Comparison of ENCODE assay signal across 28 cellular contexts in genomic region chr4:15742637-15743036, GRCh38.
"Had no signal": no experiment of that assay in that cellular context is flagged by ENCODE, and none has a peak within 500 bp of the region (broad histone marks: within the 10 kb centered on the region; RNA-seq: fewer than 3 reads in every experiment).

No MANE protein-coding gene starts in this region.

- ATAC-seq: activated CD4-positive, alpha-beta T cell treated with anti-CD3 and anti-CD28 coated beads for 36 hours; activated naive CD8-positive, alpha-beta T cell treated with anti-CD3 and anti-CD28 coated beads, Interleukin-2, amount 50 U/mL, for 24 hours; activated T-cell treated with anti-CD3 and anti-CD28 coated beads, Interleukin-2, amount 50 U/mL, for 72 hours; body of pancreas; esophagus mucosa; heart left ventricle; T-cell had no signal

- H3K27me3 Mint-ChIP-seq: activated CD4-positive, alpha-beta memory T cell treated with anti-CD3 and anti-CD28 coated beads, Interleukin-2, amount 10 ng/mL, durations not matched to agents 7 days and 5 days; activated CD4-positive, alpha-beta T cell treated with anti-CD3 and anti-CD28 coated beads for 36 hours; activated CD4-positive, alpha-beta T cell treated with anti-CD3 and anti-CD28 coated beads, Interleukin-2, amount 10 ng/mL, durations not matched to agents 24 days and 14 days; activated naive CD4-positive, alpha-beta T cell treated with anti-CD3 and anti-CD28 coated beads, Interleukin-2, amount 10 ng/mL, durations not matched to agents 7 days and 5 days; activated naive CD8-positive, alpha-beta T cell treated with anti-CD3 and anti-CD28 coated beads for 36 hours; activated naive CD8-positive, alpha-beta T cell treated with anti-CD3 and anti-CD28 coated beads, Interleukin-2, amount 50 U/mL, for 24 hours; activated T-cell treated with anti-CD3 and anti-CD28 coated beads, Interleukin-2, amount 50 U/mL, for 24 hours; T-cell had no signal

- H3K27me3 ChIP-seq: adrenal gland, body of pancreas, heart left ventricle had no signal

- H3K9me3 ChIP-seq: adrenal gland had no signal

- H3K27ac ChIP-seq: adrenal gland, body of pancreas, heart left ventricle had no signal

- DNase-seq: activated CD4-positive, alpha-beta memory T cell treated with anti-CD3 and anti-CD28 coated beads, Interleukin-2, amount 10 ng/mL, durations not matched to agents 7 days and 5 days; activated CD4-positive, alpha-beta T cell treated with anti-CD3 and anti-CD28 coated beads for 36 hours; activated CD4-positive, alpha-beta T cell treated with anti-CD3 and anti-CD28 coated beads, Interleukin-2, amount 10 ng/mL, durations not matched to agents 24 days and 14 days; activated CD4-positive, CD25-positive, alpha-beta regulatory T cell; activated CD4-positive, CD25-positive, alpha-beta regulatory T cell treated with anti-CD3 and anti-CD28 coated beads, Interleukin-2, amount 50 U/mL, for 72 hours; activated CD8-positive, alpha-beta memory T cell treated with anti-CD3 and anti-CD28 coated beads, Interleukin-2, amount 50 U/mL, for 48 hours; activated gamma-delta T cell; activated naive CD4-positive, alpha-beta T cell; activated naive CD4-positive, alpha-beta T cell treated with anti-CD3 and anti-CD28 coated beads, Interleukin-2, amount 10 ng/mL, durations not matched to agents 7 days and 5 days; activated naive CD8-positive, alpha-beta T cell treated with anti-CD3 and anti-CD28 coated beads for 36 hours; activated naive CD8-positive, alpha-beta T cell treated with anti-CD3 and anti-CD28 coated beads, Interleukin-2, amount 50 U/mL, for 24 hours; activated T-cell treated with anti-CD3 and anti-CD28 coated beads for 4 hours; activated T-cell treated with anti-CD3 and anti-CD28 coated beads, Interleukin-2, amount 50 U/mL, for 24 hours; activated T-cell treated with anti-CD3 and anti-CD28 coated beads, Interleukin-2, amount 50 U/mL, for 72 hours; adrenal gland; amygdala; aorta; body of pancreas; caudate nucleus; cortex of kidney; dermis blood vessel endothelial cell; effector CD4-positive, alpha-beta T cell; foreskin fibroblast; heart left ventricle; SW 1271; T-cell had no signal

- H3K4me3 Mint-ChIP-seq: activated CD4-positive, alpha-beta memory T cell treated with anti-CD3 and anti-CD28 coated beads, Interleukin-2, amount 10 ng/mL, durations not matched to agents 7 days and 5 days; activated CD4-positive, alpha-beta T cell treated with anti-CD3 and anti-CD28 coated beads for 36 hours; activated CD4-positive, alpha-beta T cell treated with anti-CD3 and anti-CD28 coated beads, Interleukin-2, amount 10 ng/mL, durations not matched to agents 24 days and 14 days; activated naive CD4-positive, alpha-beta T cell treated with anti-CD3 and anti-CD28 coated beads, Interleukin-2, amount 10 ng/mL, durations not matched to agents 7 days and 5 days; activated naive CD8-positive, alpha-beta T cell treated with anti-CD3 and anti-CD28 coated beads for 36 hours; activated naive CD8-positive, alpha-beta T cell treated with anti-CD3 and anti-CD28 coated beads, Interleukin-2, amount 50 U/mL, for 24 hours; activated T-cell treated with anti-CD3 and anti-CD28 coated beads, Interleukin-2, amount 50 U/mL, for 24 hours; activated T-cell treated with anti-CD3 and anti-CD28 coated beads, Interleukin-2, amount 50 U/mL, for 72 hours; T-cell; T-helper 1 cell treated with Interleukin-12 subunit alpha and Interleukin-12 subunit beta and Interleukin-4 antibody, amounts not matched to agents 30 μg/mL and 1 μg/mL, for 36 hours had no signal

- H3K27ac Mint-ChIP-seq: activated CD4-positive, alpha-beta memory T cell treated with anti-CD3 and anti-CD28 coated beads, Interleukin-2, amount 10 ng/mL, durations not matched to agents 7 days and 5 days; activated CD4-positive, alpha-beta T cell treated with anti-CD3 and anti-CD28 coated beads for 36 hours; activated CD4-positive, alpha-beta T cell treated with anti-CD3 and anti-CD28 coated beads, Interleukin-2, amount 10 ng/mL, durations not matched to agents 24 days and 14 days; activated naive CD4-positive, alpha-beta T cell treated with anti-CD3 and anti-CD28 coated beads, Interleukin-2, amount 10 ng/mL, durations not matched to agents 7 days and 5 days; activated naive CD8-positive, alpha-beta T cell treated with anti-CD3 and anti-CD28 coated beads for 36 hours; activated naive CD8-positive, alpha-beta T cell treated with anti-CD3 and anti-CD28 coated beads, Interleukin-2, amount 50 U/mL, for 24 hours; activated T-cell treated with anti-CD3 and anti-CD28 coated beads, Interleukin-2, amount 50 U/mL, for 24 hours; activated T-cell treated with anti-CD3 and anti-CD28 coated beads, Interleukin-2, amount 50 U/mL, for 72 hours; T-cell; T-helper 1 cell treated with Interleukin-12 subunit alpha and Interleukin-12 subunit beta and Interleukin-4 antibody, amounts not matched to agents 30 μg/mL and 1 μg/mL, for 36 hours had no signal

- H3K36me3 ChIP-seq: adrenal gland, heart left ventricle had no signal

- H3K4me3 ChIP-seq: adrenal gland, body of pancreas, heart left ventricle had no signal

- H3K4me1 ChIP-seq: adrenal gland, body of pancreas, heart left ventricle had no signal
